ENCODE assay signal across 30 cellular contexts in genomic region chr20:56758706-56759105, GRCh38.
"Had no signal": no experiment of that assay in that cellular context is flagged by ENCODE, and none has a peak within 500 bp of the region (broad histone marks: within the 10 kb centered on the region; RNA-seq: fewer than 3 reads in every experiment).

No MANE protein-coding gene starts in this region.

- ATAC-seq: K562, PC-3, SK-N-SH treated with all-trans-retinoic acid at 6 μM for 48 hours, T-cell had no signal

- FAIRE-seq: K562 had no signal

- DNase-seq: Kasumi-1, KG1, MG63, NCI-H1048, NCI-H1092 treated with DMSO at 0.1 percent for 48 hours, NCI-H1105 treated with DMSO at 0.1 percent for 48 hours, NCI-H1417, NCI-H1436, NCI-H146, NCI-H1694, NCI-H187, NCI-H1930, NCI-H2029 treated with DMSO at 0.1 percent for 48 hours, NCI-H2081 treated with DMSO at 0.1 percent for 48 hours, NCI-H2107, NCI-H2171, NCI-H226, NCI-H446 treated with DMSO at 0.1 percent for 48 hours, NCI-H510A, NCI-H524, NCI-H774, OCI-M1, PC-3, Peyer's patch, RPMI8226, SHP77, SJCRH30, T-cell had no signal
